ENCODE assay signal across 21 cellular contexts in the genomic region with DNA sequence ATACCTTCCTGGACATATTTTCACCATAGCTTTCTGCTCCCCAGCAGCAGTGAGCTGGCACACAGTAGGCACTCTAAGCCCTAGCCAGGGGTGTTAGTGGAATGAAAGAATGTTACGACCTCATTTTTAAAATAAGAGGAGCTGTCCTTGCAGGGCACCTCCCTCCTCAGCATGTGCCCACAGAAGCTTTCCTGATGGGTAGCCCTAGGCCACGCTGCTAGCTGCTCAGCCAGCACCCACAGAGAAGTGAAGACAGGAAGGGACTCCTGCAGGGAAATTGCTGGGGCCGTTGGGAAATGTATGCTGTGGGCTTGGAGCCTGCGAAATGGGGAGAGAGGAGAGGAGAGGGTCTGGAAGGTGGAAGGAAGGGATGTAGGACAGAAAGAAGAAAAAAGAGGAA.
"Had no signal": no experiment of that assay in that cellular context is flagged by ENCODE, and none has a peak within 500 bp of the region (broad histone marks: within the 10 kb centered on the region; RNA-seq: fewer than 3 reads in every experiment).

No MANE protein-coding gene starts in this region.

- DNase-seq: dorsolateral prefrontal cortex; effector CD4-positive, alpha-beta T cell; foreskin fibroblast; gastrocnemius medialis; left cardiac atrium; left lung; mesenchymal stem cell; midbrain; natural killer cell; stimulated activated CD4-positive, alpha-beta T cell treated with anti-CD3 and anti-CD28 coated beads, Interleukin-2, amount 100 ng/mL, for 24 hours; stimulated activated CD4-positive, alpha-beta T cell treated with anti-CD3 and anti-CD28 coated beads, Interleukin-4, amount 100 ng/mL, for 24 hours; stimulated activated naive CD4-positive, alpha-beta T cell treated with Interleukin-2 at 50 U/mL for 16 hours; stomach; thyroid gland; trophoblast cell had no signal

- H3K36me3 ChIP-seq: gastrocnemius medialis, left lung, prostate gland, right atrium auricular region, stomach, thyroid gland, vagina had no signal

- H3K4me3 Mint-ChIP-seq: natural killer cell; stimulated activated effector memory CD8-positive, alpha-beta T cell treated with anti-CD3 and anti-CD28 coated beads, Interleukin-12 subunit alpha, Interleukin-12 subunit beta, amount 100 ng/mL, for 72 hours had no signal

- H3K79me2 ChIP-seq: hepatocyte had no signal

- H3K27me3 ChIP-seq: dorsolateral prefrontal cortex, hepatocyte, right atrium auricular region, vagina had no signal

- H3K4me1 Mint-ChIP-seq: natural killer cell; stimulated activated effector memory CD8-positive, alpha-beta T cell treated with anti-CD3 and anti-CD28 coated beads, Interleukin-12 subunit alpha, Interleukin-12 subunit beta, amount 100 ng/mL, for 72 hours had no signal

- H3K36me3 Mint-ChIP-seq: natural killer cell; stimulated activated effector memory CD8-positive, alpha-beta T cell treated with anti-CD3 and anti-CD28 coated beads, Interleukin-12 subunit alpha, Interleukin-12 subunit beta, amount 100 ng/mL, for 72 hours had no signal

- H3K4me2 ChIP-seq: hepatocyte had no signal

- H3K9me3 ChIP-seq: gastrocnemius medialis, left lung, prostate gland, right atrium auricular region, stomach, thyroid gland, vagina had no signal

- H3K27ac Mint-ChIP-seq: natural killer cell; stimulated activated effector memory CD8-positive, alpha-beta T cell treated with anti-CD3 and anti-CD28 coated beads, Interleukin-12 subunit alpha, Interleukin-12 subunit beta, amount 100 ng/mL, for 72 hours had no signal

- H2AFZ ChIP-seq: hepatocyte had no signal

- H3K9me3 Mint-ChIP-seq: natural killer cell; stimulated activated effector memory CD8-positive, alpha-beta T cell treated with anti-CD3 and anti-CD28 coated beads, Interleukin-12 subunit alpha, Interleukin-12 subunit beta, amount 100 ng/mL, for 72 hours had no signal

- H3K4me1 ChIP-seq: gastrocnemius medialis, left lung, prostate gland, right atrium auricular region, stomach, thyroid gland, vagina had no signal

- H3K4me3 ChIP-seq: dorsolateral prefrontal cortex, gastrocnemius medialis, hepatocyte, left lung, prostate gland, right atrium auricular region, stomach, thyroid gland, vagina had no signal

- H3K27ac ChIP-seq: dorsolateral prefrontal cortex, epithelial cell of prostate, gastrocnemius medialis, hepatocyte, left lung, prostate gland, right atrium auricular region, stomach, thyroid gland, vagina had no signal
